1 cellular context compared by ENCODE assay signal in the genomic region with DNA sequence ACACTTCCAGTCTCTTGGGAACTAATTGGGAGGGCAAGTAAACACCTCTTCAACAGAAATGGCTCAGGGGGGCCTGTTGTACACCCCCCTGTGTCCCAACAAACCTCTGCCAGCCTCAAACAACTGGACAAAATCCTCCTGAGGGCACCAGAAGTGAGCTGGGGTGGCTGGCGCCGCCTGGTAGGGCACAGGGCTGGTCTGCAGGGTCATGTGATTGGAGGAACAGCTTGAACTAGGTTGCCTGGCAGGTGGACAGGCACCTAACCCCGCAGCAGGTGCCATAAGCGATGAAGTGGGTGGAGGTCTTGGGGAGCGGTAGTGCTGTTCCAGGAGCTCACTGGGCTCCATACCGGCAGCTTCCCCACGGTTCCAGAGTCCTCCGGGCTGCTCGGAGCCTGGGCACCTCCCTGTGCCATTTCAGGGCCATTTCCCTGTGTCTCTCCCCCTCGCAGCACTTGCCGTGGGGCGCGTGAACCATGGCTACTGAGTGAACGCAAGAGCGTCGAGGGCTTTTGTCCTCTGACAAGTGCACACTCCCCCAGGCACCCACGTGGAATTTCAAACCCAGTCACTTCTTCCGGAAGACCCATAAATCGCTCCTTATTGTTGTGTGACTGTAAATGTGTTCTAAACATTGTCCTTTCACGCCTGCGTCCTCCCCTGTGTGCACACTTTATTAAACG.
TF ChIP-seq lines count a peak whose summit lies in the region.

No MANE protein-coding gene starts in this region.

TF ChIP-seq in HCT116, 20 proteins besides CTCF, POLR2A, EP300 and RAD21 (continued from another document):
- TF ChIP-seq, protein P1, sequence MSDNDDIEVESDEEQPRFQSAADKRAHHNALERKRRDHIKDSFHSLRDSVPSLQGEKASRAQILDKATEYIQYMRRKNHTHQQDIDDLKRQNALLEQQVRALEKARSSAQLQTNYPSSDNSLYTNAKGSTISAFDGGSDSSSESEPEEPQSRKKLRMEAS (IDR thresholded peaks at IDR 0.05), result no peak
- TF ChIP-seq YY1 (IDR thresholded peaks at IDR 0.05; ENCODE audit: extremely low read depth, insufficient replicate concordance, low read depth, low read length) (no peak), SP1 (IDR thresholded peaks at IDR 0.05; ENCODE audit: low read depth) (no peak), EZH2 (IDR thresholded peaks at IDR 0.05) (no peak), ZFX (IDR thresholded peaks at IDR 0.05) (no peak), ELF1 (IDR thresholded peaks at IDR 0.05; ENCODE audit: borderline replicate concordance, low read depth) (no peak)
- TF ChIP-seq, protein P2, sequence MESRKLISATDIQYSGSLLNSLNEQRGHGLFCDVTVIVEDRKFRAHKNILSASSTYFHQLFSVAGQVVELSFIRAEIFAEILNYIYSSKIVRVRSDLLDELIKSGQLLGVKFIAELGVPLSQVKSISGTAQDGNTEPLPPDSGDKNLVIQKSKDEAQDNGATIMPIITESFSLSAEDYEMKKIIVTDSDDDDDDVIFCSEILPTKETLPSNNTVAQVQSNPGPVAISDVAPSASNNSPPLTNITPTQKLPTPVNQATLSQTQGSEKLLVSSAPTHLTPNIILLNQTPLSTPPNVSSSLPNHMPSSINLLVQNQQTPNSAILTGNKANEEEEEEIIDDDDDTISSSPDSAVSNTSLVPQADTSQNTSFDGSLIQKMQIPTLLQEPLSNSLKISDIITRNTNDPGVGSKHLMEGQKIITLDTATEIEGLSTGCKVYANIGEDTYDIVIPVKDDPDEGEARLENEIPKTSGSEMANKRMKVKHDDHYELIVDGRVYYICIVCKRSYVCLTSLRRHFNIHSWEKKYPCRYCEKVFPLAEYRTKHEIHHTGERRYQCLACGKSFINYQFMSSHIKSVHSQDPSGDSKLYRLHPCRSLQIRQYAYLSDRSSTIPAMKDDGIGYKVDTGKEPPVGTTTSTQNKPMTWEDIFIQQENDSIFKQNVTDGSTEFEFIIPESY (IDR thresholded peaks at IDR 0.05; ENCODE audit: extremely low read depth, insufficient replicate concordance, low read length), result no peak
